21 cellular contexts compared by ENCODE assay signal in the genomic region with DNA sequence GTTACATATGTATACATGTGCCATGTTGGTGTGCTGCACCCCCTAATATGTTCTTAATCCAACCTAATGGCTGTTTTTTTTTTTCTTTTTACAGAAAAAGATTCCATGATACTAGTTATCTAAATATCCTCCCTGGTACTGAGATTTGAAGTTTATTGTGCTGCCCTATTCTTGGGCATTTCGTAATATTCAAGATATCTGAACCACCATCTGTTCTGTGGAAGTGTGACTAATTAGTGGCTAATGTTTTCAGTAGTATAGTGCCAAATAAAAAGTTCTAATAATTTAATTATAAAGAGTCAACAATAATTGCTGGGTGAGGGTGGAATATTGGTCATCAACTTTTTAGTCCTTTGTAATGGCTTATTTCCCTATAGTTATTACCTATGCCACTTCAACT.
"Had no signal": no experiment of that assay in that cellular context is flagged by ENCODE, and none has a peak within 500 bp of the region (broad histone marks: within the 10 kb centered on the region; RNA-seq: fewer than 3 reads in every experiment).

No MANE protein-coding gene starts in this region.

- ATAC-seq: activated CD4-positive, alpha-beta T cell treated with anti-CD3 and anti-CD28 coated beads for 36 hours; activated CD8-positive, alpha-beta memory T cell treated with anti-CD3 and anti-CD28 coated beads, Interleukin-2, amount 10 ng/mL, durations not matched to agents 7 days and 5 days; activated CD8-positive, alpha-beta T cell treated with anti-CD3 and anti-CD28 coated beads, Interleukin-2, amount 10 ng/mL, durations not matched to agents 7 days and 5 days; activated naive CD4-positive, alpha-beta T cell treated with anti-CD3 and anti-CD28 coated beads, Interleukin-2, amount 50 U/mL, for 72 hours; heart right ventricle; left lobe of liver; lower lobe of right lung; mucosa of descending colon; right lobe of liver; stimulated activated effector memory CD8-positive, alpha-beta T cell treated with anti-CD3 and anti-CD28 coated beads, Interleukin-12 subunit alpha, Interleukin-12 subunit beta, amount 100 ng/mL, for 72 hours had no signal

- H3K9me3 ChIP-seq: ascending aorta, heart right ventricle, lower lobe of right lung, mucosa of descending colon, right lobe of liver, thoracic aorta had no signal

- H3K4me1 ChIP-seq: lower lobe of right lung had no signal

- H3K27ac ChIP-seq: coronary artery, lower lobe of right lung, right lobe of liver had no signal

- DNase-seq: activated CD4-positive, alpha-beta T cell treated with anti-CD3 and anti-CD28 coated beads for 36 hours; activated CD4-positive, CD25-positive, alpha-beta regulatory T cell; activated CD8-positive, alpha-beta memory T cell treated with anti-CD3 and anti-CD28 coated beads, Interleukin-2, amount 10 ng/mL, durations not matched to agents 7 days and 5 days; activated CD8-positive, alpha-beta T cell treated with anti-CD3 and anti-CD28 coated beads, Interleukin-2, amount 10 ng/mL, durations not matched to agents 7 days and 5 days; activated T-cell treated with anti-CD3 and anti-CD28 coated beads, Interleukin-2, amount 50 U/mL, for 48 hours; erythroblast; heart right ventricle; kidney glomerular epithelial cell; lower lobe of right lung; mucosa of descending colon; right lobe of liver; stimulated activated CD4-positive, alpha-beta T cell treated with anti-CD3 and anti-CD28 coated beads, Interleukin-4, amount 100 ng/mL, for 24 hours; T-helper 1 cell; trophoblast cell had no signal

- H3K36me3 ChIP-seq: thoracic aorta had no signal

- H3K4me3 ChIP-seq: ascending aorta, coronary artery, heart right ventricle, lower lobe of right lung, mucosa of descending colon, right lobe of liver, skin epidermis, thoracic aorta had no signal

- H3K27me3 ChIP-seq: ascending aorta, heart right ventricle, right lobe of liver had no signal
